1 cellular context compared by ENCODE assay signal in genomic region chr11:34332524-34332923, GRCh38.
A peak's percentile ranks its signal among the peaks of the same experiment; 100 is the strongest.
TF ChIP-seq lines count a peak whose summit lies in the region.

No MANE protein-coding gene starts in this region.

TF ChIP-seq in HepG2, 621 proteins besides CTCF, POLR2A, EP300 and RAD21 (continued from another document):
- TF ChIP-seq AFF4 (CRISPR knock-in tag; IDR thresholded peaks at IDR 0.05) (no peak), MIXL1 (CRISPR knock-in tag; IDR thresholded peaks at IDR 0.05) (0 out of 2 replicates have a peak, but pooled peaks have one; percentile 35), SNRNP70 (IDR thresholded peaks at IDR 0.05; ENCODE audit: low read depth, low read length) (no peak), TARDBP (CRISPR knock-in tag; IDR thresholded peaks at IDR 0.05) (no peak; the same call in 1 of the 2 replicates), ZNF687 (CRISPR knock-in tag; IDR thresholded peaks at IDR 0.05) (peak; percentile 46), ZIK1 (CRISPR knock-in tag; IDR thresholded peaks at IDR 0.05; ENCODE audit: borderline replicate concordance, low read depth) (no peak), NFKB2 (CRISPR knock-in tag; IDR thresholded peaks at IDR 0.05; ENCODE audit: borderline replicate concordance) (no peak), ELF3 (CRISPR knock-in tag; IDR thresholded peaks at IDR 0.05) (0 out of 2 replicates have a peak, but pooled peaks have one; percentile 28), HNF1A (IDR thresholded peaks at IDR 0.05; ENCODE audit: low read depth) (peak; percentile 35; the same call in 1 of the 2 replicates), HNF1A (CRISPR knock-in tag; IDR thresholded peaks at IDR 0.05; ENCODE audit: borderline replicate concordance) (no peak; the same call in 1 of the 2 replicates), ZBTB7B (CRISPR knock-in tag; IDR thresholded peaks at IDR 0.05) (peak; percentile 80), ZNF317 (CRISPR knock-in tag; IDR thresholded peaks at IDR 0.05) (peak; percentile 31; the same call in 1 of the 2 replicates), CREB1 (IDR thresholded peaks at IDR 0.05) (no peak), CREB1 (CRISPR knock-in tag; IDR thresholded peaks at IDR 0.05) (no peak), ASH2L (IDR thresholded peaks at IDR 0.05; ENCODE audit: insufficient read length, low read depth, low read length) (no peak), HNF1B (CRISPR knock-in tag; IDR thresholded peaks at IDR 0.05) (peak; percentile 32; the same call in 1 of the 2 replicates), MXD1 (CRISPR knock-in tag; IDR thresholded peaks at IDR 0.05) (no peak), TCF7 (IDR thresholded peaks at IDR 0.05; ENCODE audit: low read depth) (peak; percentile 45), ZNF644 (CRISPR knock-in tag; IDR thresholded peaks at IDR 0.05; ENCODE audit: low read depth) (no peak), STAG1 (CRISPR knock-in tag; IDR thresholded peaks at IDR 0.05) (no peak), FOXP4 (CRISPR knock-in tag; IDR thresholded peaks at IDR 0.05) (0 out of 2 replicates have a peak, but pooled peaks have one; percentile 14), TGIF2 (CRISPR knock-in tag; IDR thresholded peaks at IDR 0.05) (no peak), ETV5 (CRISPR knock-in tag; IDR thresholded peaks at IDR 0.05; ENCODE audit: borderline replicate concordance) (peak; percentile 36; the same call in 1 of the 2 replicates), JDP2 (CRISPR knock-in tag; IDR thresholded peaks at IDR 0.05; ENCODE audit: borderline replicate concordance) (no peak), MBNL3 (CRISPR knock-in tag; conservative IDR thresholded peaks at IDR 0.05) (no peak), HNRNPL (IDR thresholded peaks at IDR 0.05; ENCODE audit: low read depth, low read length) (no peak), HMGA1 (CRISPR knock-in tag; conservative IDR thresholded peaks at IDR 0.05) (no peak), ZBTB44 (CRISPR knock-in tag; IDR thresholded peaks at IDR 0.05) (no peak), SP1 (IDR thresholded peaks at IDR 0.05) (no peak), SP1 (CRISPR knock-in tag; IDR thresholded peaks at IDR 0.05) (no peak), TAF1 (CRISPR knock-in tag; IDR thresholded peaks at IDR 0.05) (no peak), RCOR2 (CRISPR knock-in tag; IDR thresholded peaks at IDR 0.05) (0 out of 2 replicates have a peak, but pooled peaks have one; percentile 37), FOXO1 (CRISPR knock-in tag; IDR thresholded peaks at IDR 0.05) (0 out of 2 replicates have a peak, but pooled peaks have one; percentile 29)
